In genomic region chr1:37544530-37544929, GRCh38 we compare ENCODE assay signal across 27 cellular contexts. TPM values are rescaled to one million over a fixed set of nuclear protein-coding genes. Genes with fewer than 3 reads are reported as not detected.
"Had no signal": no experiment of that assay in that cellular context is flagged by ENCODE, and none has a peak within 500 bp of the region (broad histone marks: within the 10 kb centered on the region; RNA-seq: fewer than 3 reads in every experiment).

No MANE protein-coding gene starts in this region.

- H3K27ac Mint-ChIP-seq: activated CD4-positive, alpha-beta memory T cell treated with anti-CD3 and anti-CD28 coated beads, Interleukin-2, amount 10 ng/mL, durations not matched to agents 7 days and 5 days; activated CD4-positive, alpha-beta T cell treated with anti-CD3 and anti-CD28 coated beads for 36 hours; activated naive CD4-positive, alpha-beta T cell treated with anti-CD3 and anti-CD28 coated beads for 36 hours; activated T-helper 17 cell treated with anti-CD3 and anti-CD28 coated beads, Interleukin-2, amount 50 U/mL, for 72 hours; brain; T-cell had no signal

- H3K4me3 ChIP-seq: MG63, SK-N-MC had no signal

- H3K9me3 Mint-ChIP-seq: activated CD4-positive, alpha-beta memory T cell treated with anti-CD3 and anti-CD28 coated beads, Interleukin-2, amount 10 ng/mL, durations not matched to agents 7 days and 5 days; activated naive CD4-positive, alpha-beta T cell treated with anti-CD3 and anti-CD28 coated beads for 36 hours; activated T-helper 17 cell treated with anti-CD3 and anti-CD28 coated beads, Interleukin-2, amount 50 U/mL, for 72 hours; brain; IgD-negative memory B cell; T-cell had no signal

- H3K27ac ChIP-seq: SK-N-MC, VCaP had no signal

- H3K9me3 ChIP-seq: MG63 had no signal

- ATAC-seq: activated CD4-positive, alpha-beta T cell treated with anti-CD3 and anti-CD28 coated beads for 36 hours; activated T-helper 17 cell treated with anti-CD3 and anti-CD28 coated beads, Interleukin-2, amount 50 U/mL, for 72 hours; T-cell had no signal

- DNase-seq: activated CD4-positive, alpha-beta memory T cell treated with anti-CD3 and anti-CD28 coated beads, Interleukin-2, amount 10 ng/mL, durations not matched to agents 7 days and 5 days; activated CD4-positive, alpha-beta T cell treated with anti-CD3 and anti-CD28 coated beads for 36 hours; activated CD4-positive, alpha-beta T cell treated with anti-CD3 and anti-CD28 coated beads, Interleukin-2, amount 50 U/mL, for 1 hour; activated CD4-positive, CD25-positive, alpha-beta regulatory T cell; activated gamma-delta T cell; activated naive CD4-positive, alpha-beta T cell treated with anti-CD3 and anti-CD28 coated beads for 36 hours; activated T-cell treated with anti-CD3 and anti-CD28 coated beads for 4 hours; amygdala; MG63; MV-4-11; NCI-H1092 treated with DMSO at 0.1 percent for 48 hours; NCI-H1417 treated with DMSO at 0.1 percent for 48 hours; NCI-H1694; NCI-H2029 treated with DMSO at 0.1 percent for 48 hours; NCI-H345; NCI-H510A; NCI-H526 treated with DMSO at 0.1 percent for 48 hours; NCI-H82; SIG-M5; T-cell had no signal

- H3K4me3 Mint-ChIP-seq: activated CD4-positive, alpha-beta memory T cell treated with anti-CD3 and anti-CD28 coated beads, Interleukin-2, amount 10 ng/mL, durations not matched to agents 7 days and 5 days; activated CD4-positive, alpha-beta T cell treated with anti-CD3 and anti-CD28 coated beads for 36 hours; activated naive CD4-positive, alpha-beta T cell treated with anti-CD3 and anti-CD28 coated beads for 36 hours; activated T-helper 17 cell treated with anti-CD3 and anti-CD28 coated beads, Interleukin-2, amount 50 U/mL, for 72 hours; brain; IgD-negative memory B cell; T-cell had no signal

- H3K27me3 Mint-ChIP-seq: activated CD4-positive, alpha-beta memory T cell treated with anti-CD3 and anti-CD28 coated beads, Interleukin-2, amount 10 ng/mL, durations not matched to agents 7 days and 5 days; activated CD4-positive, alpha-beta T cell treated with anti-CD3 and anti-CD28 coated beads for 36 hours; activated T-helper 17 cell treated with anti-CD3 and anti-CD28 coated beads, Interleukin-2, amount 50 U/mL, for 72 hours; brain; IgD-negative memory B cell; T-cell had no signal

- H3K27me3 ChIP-seq: MG63 had no signal

RNA-seq across cellular contexts. Expression of gene DNALI1, which starts 12.2 kb away (rescaled TPM):
- total RNA-seq: activated CD8-positive, alpha-beta memory T cell treated with anti-CD3 and anti-CD28 coated beads for 36 hours; activated naive CD4-positive, alpha-beta T cell treated with anti-CD3 and anti-CD28 coated beads for 36 hours; OCI-LY7 had no signal
- polyA plus RNA-seq: IgD-negative memory B cell had no signal
